20 cellular contexts compared by ENCODE assay signal in genomic region chr14:72779679-72780078, GRCh38.
DNase-seq lines count a peak whose midpoint lies in the region; TF ChIP-seq lines count a peak whose summit lies in the region.
"Had no signal": no experiment of that assay in that cellular context is flagged by ENCODE, and none has a peak within 500 bp of the region (broad histone marks: within the 10 kb centered on the region; RNA-seq: fewer than 3 reads in every experiment).

No MANE protein-coding gene starts in this region.

- H3K4me2 ChIP-seq in GM23248 (ENCODE audit: unreplicated experiment) (peak overlapping the region; percentile 52), Karpas-422 (ENCODE audit: low read depth, low read length, poor library complexity, severe bottlenecking) (no peak overlapping the region)
- H3K4me2 ChIP-seq: KMS-11 had no signal

- H3K36me3 Mint-ChIP-seq in osteocyte (ENCODE audit: unreplicated experiment), result no peaks in the 10 kb centered on the region
- H3K36me3 Mint-ChIP-seq: CD4-positive, CD25-positive, alpha-beta regulatory T cell had no signal

- no peak for DNase-seq in GM23248
- DNase-seq in epithelial cell of esophagus (ENCODE audit: low read depth), result peak; percentile 46
- peak; percentile 25 for DNase-seq in osteocyte (ENCODE audit: extremely low spot score, unreplicated experiment)
- no peak for DNase-seq in stimulated activated CD4-positive, alpha-beta T cell treated with anti-CD3 and anti-CD28 coated beads, Interleukin-2, amount 100 ng/mL, for 48 hours
- no peak for DNase-seq in NCI-H2029 (lab: John Stamatoyannopoulos, UW)
- no peak for DNase-seq in Karpas-422
- DNase-seq: CD4-positive, CD25-positive, alpha-beta regulatory T cell; EL; HFFc6; MM.1S; NCI-H187 treated with DMSO at 0.1 percent for 48 hours; NCI-H2171; NCI-H446; NCI-H69; NK-92 treated with Interleukin-12 subunit alpha and Interleukin-12 subunit beta, amount 100 ng/mL, for 24 hours; OCI-M1; SJCRH30 had no signal

- no peaks in the 10 kb centered on the region for H3K9me3 Mint-ChIP-seq in osteocyte (ENCODE audit: unreplicated experiment)
- H3K9me3 Mint-ChIP-seq: HFFc6 had no signal

- no peak overlapping the region for H3K4me3 ChIP-seq in GM23248
- H3K4me3 ChIP-seq in HEK293 (ENCODE audit: low read depth, low read length), result no peak overlapping the region
- H3K4me3 ChIP-seq in epithelial cell of esophagus (ENCODE audit: low read length), result no peak overlapping the region
- no peak overlapping the region for H3K4me3 ChIP-seq in Karpas-422 (ENCODE audit: low read length)
- H3K4me3 ChIP-seq: SJCRH30 had no signal

- H3K79me2 ChIP-seq in GM23248 (ENCODE audit: insufficient read depth) (peaks cover 68% of the 10 kb centered on the region), Karpas-422 (ENCODE audit: low read length) (no peaks in the 10 kb centered on the region)

- peak overlapping the region; percentile 85 for H3K27ac ChIP-seq in GM23248
- no peak overlapping the region for H3K27ac ChIP-seq in HEK293 (ENCODE audit: extremely low read depth, low read depth, low read length)
- H3K27ac ChIP-seq in Karpas-422 (ENCODE audit: low read length), result no peak overlapping the region
- H3K27ac ChIP-seq: KMS-11, SJCRH30 had no signal

- no peak overlapping the region for H2AFZ ChIP-seq in GM23248
- no peak overlapping the region for H2AFZ ChIP-seq in Karpas-422 (ENCODE audit: low read length)

- in situ Hi-C loops in GM23248 (cut with MboI), result no loop called here

- POLR2A ChIA-PET in HEK293 (lab: Yijun Ruan, JAX), result no interaction called here

- H3K4me3 Mint-ChIP-seq in osteocyte (ENCODE audit: unreplicated experiment), result no peak overlapping the region
- H3K4me3 Mint-ChIP-seq: B cell; CD4-positive, CD25-positive, alpha-beta regulatory T cell; HFFc6 had no signal

- H3F3A ChIP-seq in GM23248 (ENCODE audit: insufficient read depth), result peaks cover 43% of the 10 kb centered on the region

- H3K4me1 ChIP-seq in GM23248 (ENCODE audit: insufficient read depth), result peaks cover 43% of the 10 kb centered on the region
- no peaks in the 10 kb centered on the region for H3K4me1 ChIP-seq in HEK293 (ENCODE audit: control insufficient read depth, insufficient read depth, low read length)
- H3K4me1 ChIP-seq in Karpas-422 (ENCODE audit: low read length), result no peaks in the 10 kb centered on the region
- H3K4me1 ChIP-seq: SJCRH30 had no signal

- TF ChIP-seq CTCF in HEK293 (tag by site-specific recombination; IDR thresholded peaks at IDR 0.05), result no peak
- TF ChIP-seq CTCF in epithelial cell of esophagus (IDR thresholded peaks at IDR 0.05; ENCODE audit: insufficient read depth, low read depth, low read length, missing control alignments), result no peak
- no peak for TF ChIP-seq CTCF in osteocyte (IDR thresholded peaks at IDR 0.05)

- H3K9me2 ChIP-seq in GM23248 (ENCODE audit: insufficient read depth), result no peaks in the 10 kb centered on the region
- H3K9me2 ChIP-seq in Karpas-422 (replicated peaks; ENCODE audit: insufficient read depth, low read length), result no peaks in the 10 kb centered on the region

- peaks cover 35% of the 10 kb centered on the region for H3K4me1 Mint-ChIP-seq in osteocyte (ENCODE audit: unreplicated experiment)

- WGBS in GM23248 (ENCODE audit: low coverage in 1 of 2, low lambda C conversion rate in 2 of 2, missing lambda C conversion rate in 2 of 2), 2 experiments, result 59 to 75% methylated on average over 2 of the region's 2 CpGs

- H3K27ac Mint-ChIP-seq in osteocyte (ENCODE audit: unreplicated experiment), result no peak overlapping the region
- H3K27ac Mint-ChIP-seq: B cell; CD4-positive, CD25-positive, alpha-beta regulatory T cell had no signal

- 0 out of 2 replicates have a peak overlapping the region, but pooled peaks have one; percentile 51 for H3K9ac ChIP-seq in GM23248
- no peak overlapping the region for H3K9ac ChIP-seq in Karpas-422 (ENCODE audit: low read length)
- H3K9ac ChIP-seq: KMS-11 had no signal

- no peaks in the 10 kb centered on the region for H3K36me3 ChIP-seq in GM23248 (ENCODE audit: low read depth)
- H3K36me3 ChIP-seq in HEK293 (ENCODE audit: control insufficient read depth in 2 of 2, insufficient read depth in 1 of 2, low read length in 2 of 2), result no peaks in the 10 kb centered on the region
- no peaks in the 10 kb centered on the region for H3K36me3 ChIP-seq in Karpas-422 (ENCODE audit: insufficient read depth, low read length)
- H3K36me3 ChIP-seq: SJCRH30 had no signal

- H3K9me3 ChIP-seq in GM23248 (ENCODE audit: low read depth) (no peaks in the 10 kb centered on the region), HEK293 (ENCODE audit: control insufficient read depth, insufficient read depth, low read depth, low read length) (no peaks in the 10 kb centered on the region), Karpas-422 (ENCODE audit: low read length) (peaks cover 5% of the 10 kb centered on the region; the same call in 1 of the 2 replicates)
- H3K9me3 ChIP-seq: SJCRH30 had no signal

- CTCF ChIA-PET in HEK293 (lab: Yijun Ruan, JAX), result interaction anchor here (0.5 kb wide), 1 partner anchor 36 kb away, joined by 3 read pairs; no protein-coding TSS in a partner anchor

- H3K27me3 ChIP-seq in GM23248 (replicated peaks; ENCODE audit: insufficient read depth) (no peaks in the 10 kb centered on the region), Karpas-422 (ENCODE audit: low read length) (no peaks in the 10 kb centered on the region)
- H3K27me3 ChIP-seq: SJCRH30 had no signal

- no peaks in the 10 kb centered on the region for H4K20me1 ChIP-seq in GM23248 (ENCODE audit: insufficient read depth)
- H4K20me1 ChIP-seq in Karpas-422 (ENCODE audit: insufficient read depth, low read depth, low read length), result no peaks in the 10 kb centered on the region

- no peaks in the 10 kb centered on the region for H3K27me3 Mint-ChIP-seq in osteocyte (ENCODE audit: unreplicated experiment)
- H3K27me3 Mint-ChIP-seq: B cell had no signal

TF ChIP-seq in HEK293, 187 proteins besides CTCF, POLR2A, EP300 and RAD21:
- TF ChIP-seq SP3 (tag by site-specific recombination; IDR thresholded peaks at IDR 0.05) (no peak), ZNF157 (tag by site-specific recombination; IDR thresholded peaks at IDR 0.05) (0 out of 2 replicates have a peak, but pooled peaks have one; percentile 54), ZNF114 (tag by site-specific recombination; IDR thresholded peaks at IDR 0.05) (no peak), KLF7 (tag by site-specific recombination; IDR thresholded peaks at IDR 0.05; ENCODE audit: borderline replicate concordance) (no peak), YY1 (tag by site-specific recombination; IDR thresholded peaks at IDR 0.05) (no peak)
TF ChIP-seq in HEK293: peak in this region for 1.

Comparison
In these comparisons a context has a peak if more than half of its experiments do, and no peak if none do; other contexts are left out.
1. DNase-seq: peak in epithelial cell of esophagus (single experiment) and osteocyte (single experiment); none in GM23248 (single experiment), stimulated activated CD4-positive, alpha-beta T cell treated with anti-CD3 and anti-CD28 coated beads, Interleukin-2, amount 100 ng/mL, for 48 hours (0 of 2), NCI-H2029 (single experiment) and Karpas-422 (single experiment).